26 cellular contexts compared by ENCODE assay signal in genomic region chr4:99008051-99008450, GRCh38. TPM values are rescaled to one million over a fixed set of nuclear protein-coding genes. Genes with fewer than 3 reads are reported as not detected.
DNase-seq lines count a peak whose midpoint lies in the region; TF ChIP-seq lines count a peak whose summit lies in the region.
"Had no signal": no experiment of that assay in that cellular context is flagged by ENCODE, and none has a peak within 500 bp of the region (broad histone marks: within the 10 kb centered on the region; RNA-seq: fewer than 3 reads in every experiment).

No MANE protein-coding gene starts in this region.

- no peaks in the 10 kb centered on the region for H3K27me3 ChIP-seq in breast epithelium
- no peaks in the 10 kb centered on the region for H3K27me3 ChIP-seq in esophagus squamous epithelium
- H3K27me3 ChIP-seq: BLaER1, SJSA1 had no signal

- intact Hi-C loops in Calu3 (cut with micrococcal nuclease; ENCODE audit: unreplicated experiment) = no loop called here
- intact Hi-C loops in breast epithelium (cut with DNase I; ENCODE audit: low total_unique reads) = no loop called here
- intact Hi-C loops in esophagus squamous epithelium (cut with DNase I) = no loop called here

- DNase-seq in Calu3 (no peak), breast epithelium (ENCODE audit: low spot score in 2 of 2) (no peak), esophagus squamous epithelium (lab: John Stamatoyannopoulos, UW) (no peak), DMS114 treated with DMSO at 0.1 percent for 48 hours (lab: John Stamatoyannopoulos, UW; ENCODE audit: unreplicated experiment) (no peak), epidermal melanocyte (ENCODE audit: insufficient read length, low spot score) (no peak), AG08395 (ENCODE audit: low spot score) (no peak)
- DNase-seq in stimulated activated CD4-positive, alpha-beta T cell treated with anti-CD3 and anti-CD28 coated beads, Interleukin-2, amount 100 ng/mL, for 48 hours = no peak
- DNase-seq: 8988T; ACHN; CD4-positive, CD25-positive, alpha-beta regulatory T cell; DMS53; H9; Kasumi-1; MV-4-11; NCI-H1105; NCI-H146; NCI-H1930; NCI-H2107; NCI-H524 treated with DMSO at 0.1 percent for 48 hours; NCI-H774; Right ventricle myocardium superior had no signal

- CTCF ChIA-PET in Calu3 (lab: Charles Lee) = no interaction called here

- BruUV-seq in Calu3 (replicated peaks; lab: Mats Ljungman, UMichigan) = no TSS peak

- H3K27ac ChIP-seq in breast epithelium (peak overlapping the region; percentile 8 to 15), esophagus squamous epithelium (peak overlapping the region in 3 of 4 donors; percentile 38 to 70 (median 64)), mesodermal cell (ENCODE audit: low read depth, low read length, severe bottlenecking) (peak overlapping the region; percentile 33)
- H3K27ac ChIP-seq: BLaER1, SJSA1 had no signal

- H3K4me1 ChIP-seq in breast epithelium = no peaks in the 10 kb centered on the region
- peaks cover 0 to 63% (median 16%) of the 10 kb centered on the region in 3 donors for H3K4me1 ChIP-seq in esophagus squamous epithelium
- H3K4me1 ChIP-seq in mesodermal cell (ENCODE audit: control insufficient read depth, insufficient read depth, low read length, poor library complexity, severe bottlenecking) = no peaks in the 10 kb centered on the region
- H3K4me1 ChIP-seq: BLaER1, SJSA1 had no signal

- TF ChIP-seq POLR2A in breast epithelium (IDR thresholded peaks at IDR 0.05) (no peak), esophagus squamous epithelium (IDR thresholded peaks at IDR 0.05) (no peak)

- H3K4me3 ChIP-seq in breast epithelium (no peak overlapping the region), esophagus squamous epithelium (no peak overlapping the region), mesodermal cell (ENCODE audit: extremely low read depth, insufficient read depth, low read length, poor library complexity, severe bottlenecking) (no peak overlapping the region)
- H3K4me3 ChIP-seq: BLaER1, GM23338, K562, SJSA1 had no signal

- H3K27me3 Mint-ChIP-seq in Calu3 (ENCODE audit: unreplicated experiment) = no peaks in the 10 kb centered on the region
- H3K27me3 Mint-ChIP-seq: CD4-positive, CD25-positive, alpha-beta regulatory T cell had no signal

- peaks cover under 1% of the 10 kb centered on the region for H3K36me3 Mint-ChIP-seq in Calu3 (ENCODE audit: insufficient read depth, unreplicated experiment)

- 36 to 56% methylated on average over 2 of the region's 2 CpGs for WGBS in esophagus squamous epithelium, 2 donors
- 95 to 97% methylated on average over 2 of the region's 2 CpGs for WGBS in mesodermal cell (ENCODE audit: insufficient coverage in 2 of 2), 2 experiments

- H3K36me3 ChIP-seq in breast epithelium (no peaks in the 10 kb centered on the region), esophagus squamous epithelium (peaks cover 0 to 5% (median 0%) of the 10 kb centered on the region in 3 donors), mesodermal cell (ENCODE audit: control insufficient read depth, insufficient read depth, low read length) (peaks cover 18% of the 10 kb centered on the region)
- H3K36me3 ChIP-seq: SJSA1 had no signal

- TF ChIP-seq CTCF in Calu3 (IDR thresholded peaks at IDR 0.05; ENCODE audit: unreplicated experiment) (no peak), breast epithelium (IDR thresholded peaks at IDR 0.05) (no peak), esophagus squamous epithelium (IDR thresholded peaks at IDR 0.05) (no peak)

- H3K4me3 Mint-ChIP-seq in Calu3 (ENCODE audit: low read depth, unreplicated experiment) = no peak overlapping the region
- H3K4me3 Mint-ChIP-seq: CD4-positive, CD25-positive, alpha-beta regulatory T cell; GM23338; H9 had no signal

- H3K9me3 ChIP-seq in breast epithelium = no peaks in the 10 kb centered on the region
- H3K9me3 ChIP-seq in esophagus squamous epithelium = no peaks in the 10 kb centered on the region
- peaks cover 28% of the 10 kb centered on the region for H3K9me3 ChIP-seq in mesodermal cell (ENCODE audit: control insufficient read depth, low read length)
- H3K9me3 ChIP-seq: SJSA1 had no signal

- H3K27ac Mint-ChIP-seq in Calu3 (ENCODE audit: unreplicated experiment) = peak overlapping the region; percentile 18
- H3K27ac Mint-ChIP-seq: GM23338 had no signal

- peaks cover 2% of the 10 kb centered on the region for H3K9me3 Mint-ChIP-seq in Calu3 (ENCODE audit: low read depth, unreplicated experiment)

- H3K4me1 Mint-ChIP-seq in Calu3 (ENCODE audit: low read depth, unreplicated experiment) = peaks cover 10% of the 10 kb centered on the region

RNA-seq across cellular contexts. Expression of gene METAP1, which starts 12.5 kb away (rescaled TPM):
- total RNA-seq in Calu3 (2022) (59.0 and 60.5 TPM in 2 replicates), breast epithelium (10 to 100 TPM; 22.9 to 54.2 (median 36.7) TPM), esophagus squamous epithelium (10 to 100 TPM; 48.5 to 81.6 (median 72.1) TPM)
- polyA plus RNA-seq in mesodermal cell (2013, experiment 1 of 2) = 58.2 TPM
- polyA plus RNA-seq in mesodermal cell (2013, experiment 2 of 2) = 63.7 TPM

Comparison
In these comparisons a context has a peak if more than half of its experiments do, and no peak if none do; other contexts are left out.
1. H3K27ac ChIP-seq: peak in every context shown above with its lines; median percentile 64 in esophagus squamous epithelium; 33 in mesodermal cell; 12 in breast epithelium.